ENCODE assay signal across 16 cellular contexts in genomic region chr7:77349141-77349540, GRCh38.
DNase-seq lines count a peak whose midpoint lies in the region; ATAC-seq and TF ChIP-seq lines count a peak whose summit lies in the region.
"Had no signal": no experiment of that assay in that cellular context is flagged by ENCODE, and none has a peak within 500 bp of the region (broad histone marks: within the 10 kb centered on the region; RNA-seq: fewer than 3 reads in every experiment).

No MANE protein-coding gene starts in this region.

- DNase-seq in left ventricle myocardium inferior = no peak
- DNase-seq in Right ventricle myocardium inferior (ENCODE audit: missing footprints) = no peak
- peak; percentile 32 for DNase-seq in myocyte (ENCODE audit: low read depth)
- no peak for DNase-seq in omental fat pad (ENCODE audit: low spot score)
- no peak for DNase-seq in NCI-H146 (lab: John Stamatoyannopoulos, UW)
- DNase-seq: activated CD4-positive, alpha-beta T cell treated with anti-CD3 and anti-CD28 coated beads, Interleukin-2, amount 10 ng/mL, durations not matched to agents 7 days and 5 days; CD8-positive, alpha-beta memory T cell; KG1; NCI-H1105 treated with DMSO at 0.1 percent for 48 hours; NCI-H2171; stimulated activated CD4-positive, alpha-beta T cell treated with anti-CD3 and anti-CD28 coated beads, Interleukin-4, amount 100 ng/mL, for 4 hours; upper lobe of left lung had no signal

- no peak for TF ChIP-seq EP300 in gastroesophageal sphincter (IDR thresholded peaks at IDR 0.05)

- no peak overlapping the region for H3K4me3 ChIP-seq in left ventricle myocardium inferior
- no peak overlapping the region for H3K4me3 ChIP-seq in gastroesophageal sphincter
- H3K4me3 ChIP-seq: SJCRH30, upper lobe of left lung had no signal

- ATAC-seq in Right ventricle myocardium inferior = no peak
- peak; percentile 12 for ATAC-seq in gastroesophageal sphincter
- ATAC-seq in omental fat pad (ENCODE audit: low FRiP score) = no peak
- ATAC-seq in HG03175 (IDR thresholded peaks at IDR 0.05; ENCODE audit: unreplicated experiment) = no peak
- ATAC-seq in HG03108 (IDR thresholded peaks at IDR 0.05; ENCODE audit: unreplicated experiment) = no peak

- TF ChIP-seq POLR2A in gastroesophageal sphincter (IDR thresholded peaks at IDR 0.05) = no peak

- H3K27me3 ChIP-seq in left ventricle myocardium inferior (ENCODE audit: low read depth) = no peaks in the 10 kb centered on the region
- H3K27me3 ChIP-seq in gastroesophageal sphincter = no peaks in the 10 kb centered on the region
- H3K27me3 ChIP-seq: SJCRH30, upper lobe of left lung had no signal

- H3K27ac ChIP-seq in left ventricle myocardium inferior (replicated peaks) = peak overlapping the region; percentile 72
- peak overlapping the region; percentile 15 to 79 (median 78) for H3K27ac ChIP-seq in gastroesophageal sphincter
- H3K27ac ChIP-seq: SJCRH30 had no signal

- H3K36me3 ChIP-seq in left ventricle myocardium inferior = no peaks in the 10 kb centered on the region
- no peaks in the 10 kb centered on the region for H3K36me3 ChIP-seq in gastroesophageal sphincter
- H3K36me3 ChIP-seq: SJCRH30 had no signal

- no peak for TF ChIP-seq CTCF in left ventricle myocardium inferior (IDR thresholded peaks at IDR 0.05; ENCODE audit: borderline replicate concordance)
- TF ChIP-seq CTCF in gastroesophageal sphincter (IDR thresholded peaks at IDR 0.05) = no peak
- TF ChIP-seq CTCF in omental fat pad (IDR thresholded peaks at IDR 0.05) = no peak

- H3K9me3 ChIP-seq in left ventricle myocardium inferior (replicated peaks) = no peaks in the 10 kb centered on the region
- no peaks in the 10 kb centered on the region for H3K9me3 ChIP-seq in gastroesophageal sphincter
- H3K9me3 ChIP-seq: SJCRH30, upper lobe of left lung had no signal

- intact Hi-C loops in left ventricle myocardium inferior (cut with micrococcal nuclease) (no loop called here), Right ventricle myocardium inferior (cut with DNase I) (loop anchor here (5.0 kb wide), 1 partner anchor 203 kb away; no protein-coding TSS in a partner anchor)

- H3K4me1 ChIP-seq in left ventricle myocardium inferior (peaks cover 64% of the 10 kb centered on the region), gastroesophageal sphincter (peaks cover 13 to 62% (median 23%) of the 10 kb centered on the region in 3 donors)
